Comparison of ENCODE assay signal across 1 cellular context in genomic region chr5:172147857-172148256, GRCh38.
TF ChIP-seq lines count a peak whose summit lies in the region.

No MANE protein-coding gene starts in this region.

TF ChIP-seq in IMR-90, 13 proteins besides CTCF, POLR2A, EP300 and RAD21:
- TF ChIP-seq BHLHE40 (IDR thresholded peaks at IDR 0.05; ENCODE audit: low read depth, low read length) (no peak), MXI1 (IDR thresholded peaks at IDR 0.05; ENCODE audit: borderline replicate concordance, low read depth, low read length) (no peak), CEBPB (IDR thresholded peaks at IDR 0.05; ENCODE audit: low read depth, low read length) (no peak), RFX5 (IDR thresholded peaks at IDR 0.05; ENCODE audit: low read depth, low read length) (no peak), RCOR1 (IDR thresholded peaks at IDR 0.05; ENCODE audit: insufficient replicate concordance, low read length) (no peak), CHD1 (IDR thresholded peaks at IDR 0.05; ENCODE audit: low read depth, low read length) (no peak), SMC3 (IDR thresholded peaks at IDR 0.05; ENCODE audit: low read depth, low read length) (no peak), MAZ (IDR thresholded peaks at IDR 0.05; ENCODE audit: borderline replicate concordance, low read depth, low read length) (no peak), NFE2L2 (IDR thresholded peaks at IDR 0.05; ENCODE audit: low read depth, low read length) (no peak), FOS (IDR thresholded peaks at IDR 0.05; ENCODE audit: low read depth, low read length) (no peak), MAFK (IDR thresholded peaks at IDR 0.05; ENCODE audit: low read depth, low read length) (no peak), USF2 (IDR thresholded peaks at IDR 0.05; ENCODE audit: low read depth, low read length) (no peak), ELK1 (IDR thresholded peaks at IDR 0.05; ENCODE audit: borderline replicate concordance, low read depth, low read length) (no peak)
TF ChIP-seq in IMR-90: peak in this region for 0.
